1 cellular context compared by ENCODE assay signal in genomic region chr6:149060300-149060984, GRCh38.
A peak's percentile ranks its signal among the peaks of the same experiment; 100 is the strongest.
TF ChIP-seq lines count a peak whose summit lies in the region.

No MANE protein-coding gene starts in this region.

TF ChIP-seq in HepG2, 621 proteins besides CTCF, POLR2A, EP300 and RAD21 (continued from another document):
- TF ChIP-seq ZNF460 (CRISPR knock-in tag; IDR thresholded peaks at IDR 0.05; ENCODE audit: borderline replicate concordance) (no peak), ZNF891 (CRISPR knock-in tag; IDR thresholded peaks at IDR 0.05) (peak; percentile 61; the same call in 1 of the 2 replicates), ZNF687 (CRISPR knock-in tag; IDR thresholded peaks at IDR 0.05) (peak; percentile 49), ZBTB33 (CRISPR knock-in tag; IDR thresholded peaks at IDR 0.05) (peak; percentile 92), ZNF619 (CRISPR knock-in tag; IDR thresholded peaks at IDR 0.05) (0 out of 2 replicates have a peak, but pooled peaks have one; percentile 52)
